ENCODE assay signal across 27 cellular contexts in the genomic region with DNA sequence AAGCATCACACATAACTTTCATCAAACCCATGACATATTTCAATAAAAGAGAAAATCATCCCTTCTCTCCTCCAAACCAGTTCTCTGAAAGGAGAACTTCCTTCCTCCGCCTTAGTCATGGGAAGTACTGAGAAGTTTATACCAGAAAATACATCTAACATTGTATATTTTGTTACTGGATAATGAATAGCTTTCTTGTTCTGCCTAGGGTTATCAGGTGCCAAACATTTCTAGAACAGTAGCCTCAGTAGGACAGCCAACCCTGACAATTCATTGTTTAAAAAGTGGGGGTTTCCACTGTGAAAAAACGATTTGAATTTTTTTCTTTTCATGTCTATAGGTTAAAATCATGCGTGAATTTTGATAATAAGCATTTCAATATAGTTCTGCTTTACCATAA. TPM values are rescaled to one million over a fixed set of nuclear protein-coding genes. Genes with fewer than 3 reads are reported as not detected.
"Had no signal": no experiment of that assay in that cellular context is flagged by ENCODE, and none has a peak within 500 bp of the region (broad histone marks: within the 10 kb centered on the region; RNA-seq: fewer than 3 reads in every experiment).

No MANE protein-coding gene starts in this region.

- H3K4me1 Mint-ChIP-seq: naive thymus-derived CD4-positive, alpha-beta T cell; stimulated activated memory B cell treated with anti-CD40 and anti-IgM and Interleukin-4, amounts not matched to agents 10 μg/mL and 1 μg/mL and 100 μg/mL, for 72 hours had no signal

- H3K4me1 ChIP-seq: left ventricle myocardium inferior, parathyroid adenoma, psoas muscle, right lobe of liver, uterus had no signal

- H3K27ac ChIP-seq: epithelial cell of prostate, esophagus squamous epithelium, hepatocyte, left ventricle myocardium inferior, lower lobe of right lung, parathyroid adenoma, psoas muscle, right lobe of liver, tibial artery, upper lobe of left lung, uterus had no signal

- H3K36me3 Mint-ChIP-seq: naive thymus-derived CD4-positive, alpha-beta T cell; stimulated activated memory B cell treated with anti-CD40 and anti-IgM and Interleukin-4, amounts not matched to agents 10 μg/mL and 1 μg/mL and 100 μg/mL, for 72 hours had no signal

- H3K4me3 ChIP-seq: esophagus squamous epithelium, hepatocyte, left ventricle myocardium inferior, lower lobe of right lung, psoas muscle, right lobe of liver, tibial artery, upper lobe of left lung, uterus had no signal

- H3K27me3 ChIP-seq: esophagus squamous epithelium, hepatocyte, right lobe of liver, tibial artery, upper lobe of left lung, uterus had no signal

- H3K4me3 Mint-ChIP-seq: naive thymus-derived CD4-positive, alpha-beta T cell; nephron progenitor cell; stimulated activated memory B cell treated with anti-CD40 and anti-IgM and Interleukin-4, amounts not matched to agents 10 μg/mL and 1 μg/mL and 100 μg/mL, for 72 hours; stimulated activated naive CD8-positive, alpha-beta T cell treated with anti-CD3 and anti-CD28 coated beads, Interleukin-15, Interleukin-2, amounts not matched to agents 100 ng/mL and 50 ng/mL, for 24 hours had no signal

- H3K36me3 ChIP-seq: esophagus squamous epithelium, left ventricle myocardium inferior, lower lobe of right lung, right lobe of liver, tibial artery, upper lobe of left lung, uterus had no signal

- DNase-seq: cortex of kidney; effector memory CD4-positive, alpha-beta T cell; esophagus squamous epithelium; foreskin fibroblast; head of caudate nucleus; kidney; left cardiac atrium; left ventricle myocardium inferior; lower lobe of right lung; mesendoderm; naive thymus-derived CD4-positive, alpha-beta T cell; nephron progenitor cell; psoas muscle; retina; right lobe of liver; stimulated activated CD4-positive, alpha-beta T cell treated with anti-CD3 and anti-CD28 coated beads, Interleukin-4, amount 100 ng/mL, for 1 hour; tibial artery; upper lobe of left lung; uterus had no signal

- FAIRE-seq: endometrium, kidney had no signal

- H3K27ac Mint-ChIP-seq: naive thymus-derived CD4-positive, alpha-beta T cell; nephron progenitor cell; stimulated activated memory B cell treated with anti-CD40 and anti-IgM and Interleukin-4, amounts not matched to agents 10 μg/mL and 1 μg/mL and 100 μg/mL, for 72 hours; stimulated activated naive CD8-positive, alpha-beta T cell treated with anti-CD3 and anti-CD28 coated beads, Interleukin-15, Interleukin-2, amounts not matched to agents 100 ng/mL and 50 ng/mL, for 24 hours had no signal

- ATAC-seq: left cardiac atrium; lower lobe of right lung; naive thymus-derived CD4-positive, alpha-beta T cell; psoas muscle; right lobe of liver; stimulated activated memory B cell treated with anti-CD40 and anti-IgM and Interleukin-4, amounts not matched to agents 10 μg/mL and 1 μg/mL and 100 μg/mL, for 72 hours had no signal

- H3K9me3 ChIP-seq: esophagus squamous epithelium, left ventricle myocardium inferior, lower lobe of right lung, psoas muscle, right lobe of liver, tibial artery, upper lobe of left lung, uterus had no signal

RNA-seq across cellular contexts. Expression of a gene that starts 16.0 kb away (rescaled TPM):
- total RNA-seq: mononuclear cell; naive thymus-derived CD4-positive, alpha-beta T cell; psoas muscle; right lobe of liver had no signal

RNA-seq across cellular contexts. Expression of a gene that starts 41.8 kb away (rescaled TPM):
- total RNA-seq: left cardiac atrium, left ventricle myocardium inferior, temporal lobe, uterus had no signal
